ENCODE assay signal across 8 cellular contexts in the genomic region with DNA sequence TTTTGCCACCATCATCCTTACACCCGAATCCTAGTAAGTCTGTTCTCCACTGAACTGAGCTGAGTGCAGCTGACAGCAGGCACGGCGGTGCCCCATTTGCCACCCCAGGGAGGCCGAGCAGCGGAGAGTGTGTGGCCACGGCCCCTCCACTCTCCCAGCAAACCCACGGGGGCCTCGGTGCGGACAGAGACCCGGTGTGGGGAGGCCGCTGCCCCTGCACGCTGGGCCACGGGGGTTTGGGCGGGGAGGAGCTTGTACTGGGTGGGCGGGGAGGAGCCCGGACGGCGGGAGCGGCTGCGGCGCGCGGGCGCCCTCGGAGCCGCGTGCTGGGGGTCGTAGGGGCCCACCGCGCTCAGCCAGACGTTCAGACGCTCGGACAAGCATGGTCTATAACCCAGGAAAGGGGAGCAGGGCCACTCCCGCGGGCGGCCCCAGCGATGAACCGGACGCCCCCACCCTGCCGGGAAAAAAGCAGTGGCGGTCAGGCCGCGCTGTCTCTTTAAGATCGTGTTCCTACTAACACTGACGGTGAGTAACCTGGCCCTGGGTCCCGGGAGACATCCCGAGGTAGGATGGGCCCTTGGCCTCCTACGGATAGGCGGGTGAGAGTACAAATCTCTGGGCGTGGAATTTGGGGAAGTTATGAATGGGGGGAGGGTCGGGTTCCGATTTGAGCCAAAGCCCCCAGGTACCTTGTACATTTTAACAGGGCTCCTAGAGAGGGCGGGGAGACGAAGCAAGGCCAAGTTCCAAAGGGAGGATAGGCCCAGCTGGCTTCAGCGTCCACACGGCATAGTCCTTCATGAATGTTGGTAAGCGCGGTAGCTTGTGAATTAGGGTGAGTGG. TPM values are rescaled to one million over a fixed set of nuclear protein-coding genes. Genes with fewer than 3 reads are reported as not detected.
DNase-seq lines count a peak whose midpoint lies in the region; ATAC-seq and TF ChIP-seq lines count a peak whose summit lies in the region.

A gene with protein sequence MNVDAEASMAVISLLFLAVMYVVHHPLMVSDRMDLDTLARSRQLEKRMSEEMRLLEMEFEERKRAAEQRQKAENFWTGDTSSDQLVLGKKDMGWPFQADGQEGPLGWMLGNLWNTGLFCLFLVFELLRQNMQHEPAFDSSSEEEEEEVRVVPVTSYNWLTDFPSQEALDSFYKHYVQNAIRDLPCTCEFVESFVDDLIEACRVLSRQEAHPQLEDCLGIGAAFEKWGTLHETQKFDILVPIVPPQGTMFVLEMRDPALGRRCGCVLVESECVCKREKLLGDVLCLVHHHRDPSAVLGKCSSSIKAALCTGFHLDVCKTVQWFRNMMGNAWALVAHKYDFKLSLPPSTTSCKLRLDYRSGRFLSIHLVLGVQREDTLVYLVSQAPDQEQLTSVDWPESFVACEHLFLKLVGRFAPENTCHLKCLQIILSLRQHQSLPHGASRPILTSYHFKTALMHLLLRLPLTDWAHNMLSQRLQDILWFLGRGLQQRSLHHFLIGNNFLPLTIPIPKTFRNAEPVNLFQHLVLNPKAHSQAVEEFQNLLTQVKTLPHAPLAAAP (plus strand): TSS at position 280 of the 846 bp plus-strand sequence. CDS start 523 bp downstream, at position 803.

- H3K4me1 ChIP-seq in cardiac muscle cell (ENCODE audit: low read depth) = no peaks in the 10 kb centered on the region

- H3K4me3 ChIP-seq in cardiac muscle cell = peak within 1 kb of the TSS; percentile 36

- DNase-seq in ELF-1 (ENCODE audit: low read depth, low spot score) (peak; percentile 42), KBM-7 (peak; percentile 59), activated T-cell treated with anti-CD3 and anti-CD28 coated beads for 48 hours (ENCODE audit: low read depth) (peak; percentile 43), cardiac muscle cell (ENCODE audit: low read depth in 1 of 2, low spot score in 1 of 2) (peak in 1 of 2 donors; percentile 35), retina (peak; percentile 80), NCI-H1930 (lab: John Stamatoyannopoulos, UW) (no peak)

- no peak for TF ChIP-seq CTCF in cardiac muscle cell (IDR thresholded peaks at IDR 0.05; ENCODE audit: low read depth, low read length)

- in situ Hi-C loops in KBM-7 (cut with MboI; ENCODE audit: low pct_unique_long_range_greater_than_20kb, low sequenced_read_pairs) = no loop called here

- peaks cover 61% of the 10 kb centered on the region for H3K27me3 ChIP-seq in cardiac muscle cell

- no peak within 1 kb of the TSS for H3K27ac ChIP-seq in cardiac muscle cell

- no peaks in the 10 kb centered on the region for H3K36me3 ChIP-seq in cardiac muscle cell

- ATAC-seq in HG03521 (IDR thresholded peaks at IDR 0.05; ENCODE audit: unreplicated experiment) (no peak), HG02981 (IDR thresholded peaks at IDR 0.05; ENCODE audit: unreplicated experiment) (no peak)

- no peaks in the 10 kb centered on the region for H3K9me3 ChIP-seq in cardiac muscle cell (ENCODE audit: low read depth)

RNA-seq across cellular contexts. Expression of the gene that starts here (rescaled TPM):
- 1.1 and 1.3 TPM in 2 replicates for total RNA-seq in cardiac muscle cell
- polyA plus RNA-seq in cardiac muscle cell = 1.3 and 1.5 TPM in 2 replicates

Comparison
In these comparisons a context has a peak if more than half of its experiments do, and no peak if none do; other contexts are left out.
1. DNase-seq: peak in ELF-1 (single experiment), KBM-7 (single experiment), activated T-cell treated with anti-CD3 and anti-CD28 coated beads for 48 hours (single experiment) and retina (single experiment); none in NCI-H1930 (0 of 2).